13 cellular contexts compared by ENCODE assay signal in genomic region chr15:48395532-48396011, GRCh38.
DNase-seq lines count a peak whose midpoint lies in the region; ATAC-seq and TF ChIP-seq lines count a peak whose summit lies in the region.
"Had no signal": no experiment of that assay in that cellular context is flagged by ENCODE, and none has a peak within 500 bp of the region (broad histone marks: within the 10 kb centered on the region; RNA-seq: fewer than 3 reads in every experiment).

No MANE protein-coding gene starts in this region.

- H3K4me1 ChIP-seq in right atrium auricular region (peaks cover 0 to 37% of the 10 kb centered on the region in 2 donors), hepatocyte (ENCODE audit: insufficient read depth) (no peaks in the 10 kb centered on the region)
- H3K4me1 ChIP-seq: Caco-2 had no signal

- no peak overlapping the region for H3K4me2 ChIP-seq in hepatocyte

- WGBS in hepatocyte (ENCODE audit: low lambda C conversion rate, missing lambda C conversion rate), result 97% methylated on average over 5 of the region's 5 CpGs

- H3K4me3 ChIP-seq in right atrium auricular region (no peak overlapping the region), skin epidermis (no peak overlapping the region), hepatocyte (no peak overlapping the region)

- DNase-seq in GM03348 (ENCODE audit: low spot score) (peak; percentile 88), right atrium auricular region (ENCODE audit: low spot score) (peak; percentile 81), hepatocyte (ENCODE audit: low spot score) (no peak), mesothelial cell of epicardium (ENCODE audit: low spot score in 2 of 2, unreplicated experiment in 2 of 2) (no peak)
- DNase-seq: activated CD8-positive, alpha-beta memory T cell treated with anti-CD3 and anti-CD28 coated beads, Interleukin-2, amount 50 U/mL, for 4 hours; brain microvascular endothelial cell; Caco-2; MM.1S had no signal

- H3K36me3 ChIP-seq in right atrium auricular region, result no peaks in the 10 kb centered on the region
- H3K36me3 ChIP-seq in hepatocyte (replicated peaks; ENCODE audit: insufficient read depth, low read depth), result no peaks in the 10 kb centered on the region
- H3K36me3 ChIP-seq: brain microvascular endothelial cell, neutrophil had no signal

- ATAC-seq in GM21423 (IDR thresholded peaks at IDR 0.05; ENCODE audit: unreplicated experiment) (no peak), GM19395 (IDR thresholded peaks at IDR 0.05; ENCODE audit: unreplicated experiment) (no peak)

- peak overlapping the region; percentile 68 to 73 for H3K27ac ChIP-seq in right atrium auricular region
- H3K27ac ChIP-seq in skin epidermis, result peak overlapping the region in 19 of 21 experiments; percentile 15 to 88 (median 60)
- H3K27ac ChIP-seq in hepatocyte, result no peak overlapping the region
- H3K27ac ChIP-seq: brain microvascular endothelial cell, neutrophil had no signal

- H3K27me3 Mint-ChIP-seq in brain, result no peaks in the 10 kb centered on the region
- H3K27me3 Mint-ChIP-seq in mesothelial cell of epicardium (ENCODE audit: low read depth), result no peaks in the 10 kb centered on the region

- H3K9me3 Mint-ChIP-seq in brain (peaks cover 0 to 2% (median 0%) of the 10 kb centered on the region in 5 experiments), mesothelial cell of epicardium (no peaks in the 10 kb centered on the region)

- H3K36me3 Mint-ChIP-seq in brain, result no peaks in the 10 kb centered on the region
- no peaks in the 10 kb centered on the region for H3K36me3 Mint-ChIP-seq in mesothelial cell of epicardium

- H3K79me2 ChIP-seq in hepatocyte, result no peaks in the 10 kb centered on the region

- H3K27ac Mint-ChIP-seq in brain (peak overlapping the region in 4 of 5 experiments; percentile 14 to 71 (median 48)), mesothelial cell of epicardium (no peak overlapping the region)

- H3K9me2 ChIP-seq in hepatocyte (replicated peaks; ENCODE audit: insufficient read depth), result no peaks in the 10 kb centered on the region

- H3K4me1 Mint-ChIP-seq in brain, result peaks cover 43% of the 10 kb centered on the region
- peaks cover 9% of the 10 kb centered on the region for H3K4me1 Mint-ChIP-seq in mesothelial cell of epicardium

- H3K9me3 ChIP-seq in right atrium auricular region, result no peaks in the 10 kb centered on the region
- no peaks in the 10 kb centered on the region for H3K9me3 ChIP-seq in hepatocyte (ENCODE audit: low read depth)
- H3K9me3 ChIP-seq: Caco-2, neutrophil had no signal

- TF ChIP-seq CTCF in brain (conservative IDR thresholded peaks at IDR 0.05) (no peak), right atrium auricular region (IDR thresholded peaks at IDR 0.05) (no peak), hepatocyte (IDR thresholded peaks at IDR 0.05; ENCODE audit: poor library complexity) (no peak), mesothelial cell of epicardium (IDR thresholded peaks at IDR 0.05; ENCODE audit: unreplicated experiment) (no peak)

- H3K27me3 ChIP-seq in right atrium auricular region (no peaks in the 10 kb centered on the region), hepatocyte (no peaks in the 10 kb centered on the region)
- H3K27me3 ChIP-seq: brain microvascular endothelial cell, neutrophil had no signal

- H3K4me3 Mint-ChIP-seq in brain (no peak overlapping the region), mesothelial cell of epicardium (no peak overlapping the region)

- no peaks in the 10 kb centered on the region for H4K20me1 ChIP-seq in hepatocyte (ENCODE audit: insufficient read depth, poor library complexity, severe bottlenecking)

- no peak overlapping the region for H2AFZ ChIP-seq in hepatocyte

Comparison
In these comparisons a context has a peak if more than half of its experiments do, and no peak if none do; other contexts are left out.
1. DNase-seq: peak in GM03348 (single experiment) and right atrium auricular region (single experiment); none in hepatocyte (single experiment) and mesothelial cell of epicardium (0 of 2).